1 cellular context compared by ENCODE assay signal in the genomic region with DNA sequence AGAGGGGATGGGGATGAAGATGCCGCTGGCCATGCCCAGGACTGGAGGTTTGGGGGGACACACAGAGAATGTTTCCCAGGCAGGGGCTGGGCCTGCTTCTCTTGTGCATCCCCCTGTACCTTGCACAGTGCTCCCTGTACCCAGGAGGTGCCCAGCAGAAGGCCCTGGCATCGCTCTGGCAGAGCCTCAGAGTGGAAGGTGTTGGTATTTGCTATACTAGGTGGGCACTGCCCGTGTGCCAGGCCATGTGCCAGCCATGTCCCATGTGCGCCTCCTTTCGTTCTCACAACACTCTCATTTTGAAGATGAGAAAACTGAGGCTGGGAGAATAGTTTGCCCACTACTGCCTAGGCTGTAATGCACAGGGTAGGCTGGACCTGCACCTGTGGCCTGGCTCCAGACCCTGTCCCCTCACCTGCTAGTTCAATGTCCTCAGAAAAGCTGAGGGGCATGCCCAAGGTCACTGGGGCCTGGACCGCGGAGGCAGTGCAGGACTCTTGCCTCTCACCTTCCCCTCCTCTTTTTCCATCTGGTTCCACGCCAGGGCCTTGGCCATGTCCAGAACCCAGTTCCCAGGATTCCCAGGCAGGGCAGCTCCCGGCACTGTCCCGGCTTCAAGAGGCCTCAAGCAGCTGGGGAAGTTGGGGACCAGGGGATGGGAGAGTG.
TF ChIP-seq lines count a peak whose summit lies in the region.

No MANE protein-coding gene starts in this region.

TF ChIP-seq in H1, 55 proteins besides CTCF, POLR2A, EP300 and RAD21:
- TF ChIP-seq MAFK (IDR thresholded peaks at IDR 0.05; ENCODE audit: low read depth, low read length) (no peak), TAF1 (IDR thresholded peaks at IDR 0.05; ENCODE audit: low read depth, low read length) (no peak), ZNF274 (IDR thresholded peaks at IDR 0.05; ENCODE audit: borderline replicate concordance, extremely low read depth, low read length) (no peak), NANOG (IDR thresholded peaks at IDR 0.05; ENCODE audit: insufficient read depth, low read depth, low read length, poor library complexity, severe bottlenecking) (no peak), TBP (IDR thresholded peaks at IDR 0.05; ENCODE audit: low read depth, low read length) (no peak), PHF8 (conservative IDR thresholded peaks at IDR 0.05; ENCODE audit: low read depth, low read length) (no peak), RBBP5 (IDR thresholded peaks at IDR 0.05; ENCODE audit: borderline replicate concordance, low read depth, low read length) (no peak), SP4 (IDR thresholded peaks at IDR 0.05; ENCODE audit: low read length) (no peak), CREB1 (IDR thresholded peaks at IDR 0.05) (no peak), HDAC2 (IDR thresholded peaks at IDR 0.05; ENCODE audit: borderline replicate concordance in 1 of 2, low read depth in 2 of 2, low read length in 2 of 2) (no peak), CBX5 (IDR thresholded peaks at IDR 0.05; ENCODE audit: low read depth, low read length) (no peak)
- TF ChIP-seq, protein P1, sequence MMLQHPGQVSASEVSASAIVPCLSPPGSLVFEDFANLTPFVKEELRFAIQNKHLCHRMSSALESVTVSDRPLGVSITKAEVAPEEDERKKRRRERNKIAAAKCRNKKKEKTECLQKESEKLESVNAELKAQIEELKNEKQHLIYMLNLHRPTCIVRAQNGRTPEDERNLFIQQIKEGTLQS (IDR thresholded peaks at IDR 0.05; ENCODE audit: insufficient read depth, low read depth, low read length), result no peak
- TF ChIP-seq, protein P2, sequence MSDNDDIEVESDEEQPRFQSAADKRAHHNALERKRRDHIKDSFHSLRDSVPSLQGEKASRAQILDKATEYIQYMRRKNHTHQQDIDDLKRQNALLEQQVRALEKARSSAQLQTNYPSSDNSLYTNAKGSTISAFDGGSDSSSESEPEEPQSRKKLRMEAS (IDR thresholded peaks at IDR 0.05), result no peak
